In the genomic region with DNA sequence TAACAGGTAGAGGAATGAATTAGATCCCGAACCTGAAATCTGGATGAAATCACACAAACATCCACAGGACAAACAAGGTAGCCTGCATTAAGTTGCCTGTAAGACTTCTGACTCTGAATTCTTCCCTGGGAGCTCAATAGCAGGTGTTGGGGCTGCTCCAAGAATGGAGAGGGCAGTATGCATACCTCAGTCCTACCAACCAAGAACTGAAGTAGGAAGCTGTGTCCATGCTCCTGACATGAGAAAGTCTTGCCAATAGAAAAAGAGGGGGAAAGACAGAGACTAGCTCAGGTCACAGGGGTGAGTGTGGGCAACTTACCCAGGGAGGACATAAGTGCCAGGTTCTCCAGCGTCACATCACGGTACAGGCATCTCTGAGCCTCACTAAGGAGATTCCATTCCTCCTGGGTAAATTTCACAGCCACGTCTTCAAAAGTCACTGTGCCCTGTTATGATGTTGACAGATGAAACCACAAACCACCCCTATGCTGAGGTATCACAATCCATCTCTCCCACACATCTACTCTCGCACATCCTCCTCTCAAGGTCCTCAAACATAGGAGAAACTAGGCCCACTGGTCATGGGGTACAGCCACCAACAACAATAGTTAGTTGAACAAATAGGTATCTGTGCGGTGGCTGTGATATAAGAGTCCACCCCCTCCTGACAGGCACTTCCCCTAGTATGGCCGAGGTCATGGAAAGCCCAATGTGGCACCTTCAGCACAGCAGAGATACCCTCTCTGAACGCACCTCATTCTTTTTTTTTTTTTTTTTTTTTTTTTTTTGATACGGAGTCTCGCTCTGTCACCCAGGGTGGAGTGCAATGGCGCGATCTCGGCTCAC, we compare ENCODE assay signal across 6 cellular contexts. TPM values are rescaled to one million over a fixed set of nuclear protein-coding genes. Genes with fewer than 3 reads are reported as not detected.
DNase-seq lines count a peak whose midpoint lies in the region; ATAC-seq and TF ChIP-seq lines count a peak whose summit lies in the region.
"Not testable (repeated sequence)": the region's sequence is repeated elsewhere in the genome, so short reads cannot be mapped to it uniquely, and the experiment has no call there.

No MANE protein-coding gene starts in this region.

- peak overlapping the region; percentile 92 for H3K4me2 ChIP-seq in parathyroid adenoma (ENCODE audit: low read length)

- not testable (repeated sequence) for H3K9ac ChIP-seq in parathyroid adenoma

- POLR2A ChIA-PET in WTC11 (lab: Charles Lee), result not testable (repeated sequence)
- POLR2A ChIA-PET in MCF 10A (lab: Yijun Ruan, JAX), result interaction anchor here (1.9 to 3.7 kb wide), 5 partner anchors 9 to 423 kb away, joined by 5 to 60 read pairs (median 12); a partner anchor contains a TSS

- H3K27ac ChIP-seq in 22Rv1 (peak overlapping the region; percentile 84; the same call in 1 of the 2 replicates), HL-60 (replicated peaks) (0 out of 2 replicates have a peak overlapping the region, but pooled peaks have one; percentile 14), parathyroid adenoma (peak overlapping the region; percentile 78)

- H3K4me3 Mint-ChIP-seq in WTC11 (peak overlapping the region; percentile 96), MCF 10A (ENCODE audit: unreplicated experiment) (peak overlapping the region; percentile 96), immature natural killer cell (peak overlapping the region; percentile 38 to 98 (median 71))

- H3K36me3 ChIP-seq in parathyroid adenoma (ENCODE audit: control insufficient read depth, insufficient read depth, low read length), result not testable (repeated sequence)

- ATAC-seq in WTC11, result not testable (repeated sequence)

- not testable (repeated sequence) for H3K9me3 ChIP-seq in parathyroid adenoma (ENCODE audit: control insufficient read depth, low read length)

- H3K4me1 Mint-ChIP-seq in WTC11 (peaks cover 31% of the 10 kb centered on the region), MCF 10A (ENCODE audit: insufficient read depth, unreplicated experiment) (peaks cover 10% of the 10 kb centered on the region), immature natural killer cell (peaks cover 33 to 43% of the 10 kb centered on the region in 2 donors)

- not testable (repeated sequence) for H2AFZ ChIP-seq in parathyroid adenoma

- not testable (repeated sequence) for H3K27me3 ChIP-seq in HL-60 (ENCODE audit: insufficient read depth, poor library complexity, severe bottlenecking); parathyroid adenoma (ENCODE audit: control insufficient read depth, insufficient read depth, low read length)

- H3K36me3 Mint-ChIP-seq in WTC11 (peaks cover 35% of the 10 kb centered on the region), MCF 10A (ENCODE audit: insufficient read depth, unreplicated experiment) (peaks cover 47% of the 10 kb centered on the region), immature natural killer cell (peaks cover 5 to 12% (median 7%) of the 10 kb centered on the region in 3 donors)

- intact Hi-C loops in MCF 10A (cut with micrococcal nuclease), result not testable (repeated sequence)

- CTCF ChIA-PET in WTC11 (lab: Charles Lee); MCF 10A (lab: Yijun Ruan, JAX): not testable (repeated sequence)

- not testable (repeated sequence) for H3K4me3 ChIP-seq in HL-60 (replicated peaks; ENCODE audit: insufficient read depth, low read length)
- peak overlapping the region; percentile 94 for H3K4me3 ChIP-seq in parathyroid adenoma (ENCODE audit: low read depth, low read length)

- BruUV-seq in MCF 10A (replicated peaks; lab: Mats Ljungman, UMichigan), result not testable (repeated sequence)

- not testable (repeated sequence) for H3K27me3 Mint-ChIP-seq in WTC11 (ENCODE audit: low read depth); MCF 10A (ENCODE audit: insufficient read depth, unreplicated experiment); immature natural killer cell (ENCODE audit: low read depth in 3 of 3)

- not testable (repeated sequence) for DNase-seq in HL-60 (ENCODE audit: low read depth in 1 of 2, low spot score in 1 of 2); WTC11 (ENCODE audit: low spot score); MCF 10A (ENCODE audit: unreplicated experiment); immature natural killer cell

- H3K4me1 ChIP-seq in parathyroid adenoma, result peaks cover 13% of the 10 kb centered on the region

- not testable (repeated sequence) for H3K27ac Mint-ChIP-seq in WTC11
- H3K27ac Mint-ChIP-seq in MCF 10A (ENCODE audit: low read depth, unreplicated experiment) (peak overlapping the region; percentile 18), immature natural killer cell (peak overlapping the region in 4 of 6 donors; percentile 37 to 82 (median 66))

- H3K9me3 Mint-ChIP-seq in WTC11; MCF 10A (ENCODE audit: unreplicated experiment); immature natural killer cell: not testable (repeated sequence)

- peaks cover 18% of the 10 kb centered on the region for H3K79me2 ChIP-seq in parathyroid adenoma

- TF ChIP-seq CTCF in 22Rv1 (IDR thresholded peaks at IDR 0.05); HL-60 (IDR thresholded peaks at IDR 0.05; ENCODE audit: insufficient read depth, low read length); WTC11 (IDR thresholded peaks at IDR 0.05); MCF 10A (IDR thresholded peaks at IDR 0.05; ENCODE audit: unreplicated experiment); parathyroid adenoma (IDR thresholded peaks at IDR 0.05): not testable (repeated sequence)

RNA-seq across cellular contexts. Expression of a gene that starts 1.5 kb away (rescaled TPM):
- total RNA-seq in WTC11 (2021), result 9.0 to 13.1 TPM (median 9.3 TPM) in 3 replicates
- 5.5 and 5.6 TPM in 2 replicates for total RNA-seq in MCF 10A (2022)
- polyA plus RNA-seq in immature natural killer cell, result 1 to 10 TPM; 4.4 to 6.7 (median 5.2) TPM

RNA-seq across cellular contexts. Expression of a gene that starts 16.9 kb away (rescaled TPM):
- total RNA-seq in WTC11 (2021) (39.9 to 43.2 TPM (median 41.7 TPM) in 3 replicates), MCF 10A (2022) (19.0 and 19.4 TPM in 2 replicates)
- polyA plus RNA-seq in immature natural killer cell, result 1 to 10 TPM in 2 of 3 donors, not detected in 1; 1.3 to 1.4 TPM

RNA-seq across cellular contexts. Expression of a gene that starts 36.5 kb away (rescaled TPM):
- 46.6 to 57.0 TPM (median 47.0 TPM) in 3 replicates for total RNA-seq in WTC11 (2021)
- 32.4 and 34.2 TPM in 2 replicates for total RNA-seq in MCF 10A (2022)
- polyA plus RNA-seq in immature natural killer cell, result 1 to 10 TPM in 2 of 3 donors, not detected in 1; 1.9 to 8.1 TPM

RNA-seq across cellular contexts. Expression of a gene that starts 43.7 kb away (rescaled TPM):
- 13.6 to 16.4 TPM (median 15.4 TPM) in 3 replicates for total RNA-seq in WTC11 (2021)
- total RNA-seq in MCF 10A (2022), result 13.4 and 13.9 TPM in 2 replicates
- polyA plus RNA-seq in immature natural killer cell, result 10 to 100 TPM in 2 of 3 donors, 1 to 10 TPM in 1; 8.1 to 14.6 (median 10.4) TPM

Comparison
In these comparisons a context has a peak if more than half of its experiments do, and no peak if none do; other contexts are left out.
1. H3K27ac ChIP-seq: peak in every context shown above with its lines; median percentile 84 in 22Rv1; 78 in parathyroid adenoma; 14 in HL-60.